In the genomic region with DNA sequence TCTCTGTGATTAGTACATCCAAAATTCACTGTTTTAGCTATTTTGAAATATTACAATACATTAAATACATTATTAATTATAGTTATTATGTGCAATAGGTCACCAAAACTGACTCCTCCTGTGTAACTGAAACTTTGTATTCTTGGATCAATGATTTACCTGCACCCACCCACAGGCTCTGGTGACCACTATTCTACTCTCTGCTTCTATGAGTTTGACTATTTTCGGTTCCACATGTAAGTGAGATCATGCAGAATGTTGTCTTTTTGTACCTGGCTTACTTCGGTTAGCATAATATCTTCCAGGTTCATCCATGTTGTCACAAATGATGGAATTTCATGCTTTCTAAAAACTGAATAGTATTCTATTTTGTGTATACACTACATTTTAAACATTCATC, we compare ENCODE assay signal across 15 cellular contexts. TPM values are rescaled to one million over a fixed set of nuclear protein-coding genes. Genes with fewer than 3 reads are reported as not detected.
A peak's percentile ranks its signal among the peaks of the same experiment; 100 is the strongest.
DNase-seq lines count a peak whose midpoint lies in the region; ATAC-seq and TF ChIP-seq lines count a peak whose summit lies in the region.
"Had no signal": no experiment of that assay in that cellular context is flagged by ENCODE, and none has a peak within 500 bp of the region (broad histone marks: within the 10 kb centered on the region; RNA-seq: fewer than 3 reads in every experiment).

No MANE protein-coding gene starts in this region.

- no peaks in the 10 kb centered on the region for H3K9me3 Mint-ChIP-seq in stimulated activated effector memory CD8-positive, alpha-beta T cell treated with anti-CD3 and anti-CD28 coated beads, Interleukin-12 subunit alpha, Interleukin-12 subunit beta, amount 100 ng/mL, for 72 hours
- H3K9me3 Mint-ChIP-seq: activated T-cell treated with anti-CD3 and anti-CD28 coated beads, Interleukin-2, amount 50 U/mL, for 24 hours had no signal

- no peak for TF ChIP-seq CTCF in gastroesophageal sphincter (IDR thresholded peaks at IDR 0.05)

- DNase-seq in NOMO-1 treated with dmso at 0.1 percent for 144 hours (lab: John Stamatoyannopoulos, UW; ENCODE audit: unreplicated experiment) (no peak), EL (no peak)
- no peak for DNase-seq in stimulated activated effector memory CD8-positive, alpha-beta T cell treated with anti-CD3 and anti-CD28 coated beads, Interleukin-12 subunit alpha, Interleukin-12 subunit beta, amount 100 ng/mL, for 72 hours (ENCODE audit: low spot score in 2 of 2)
- DNase-seq: activated T-cell treated with anti-CD3 and anti-CD28 coated beads, Interleukin-2, amount 50 U/mL, for 24 hours; anterior cingulate cortex; GM23248; NCI-H1694; pancreas had no signal

- no peak for TF ChIP-seq EP300 in gastroesophageal sphincter (IDR thresholded peaks at IDR 0.05)

- no peaks in the 10 kb centered on the region for H3K36me3 ChIP-seq in gastroesophageal sphincter
- H3K36me3 ChIP-seq: BLaER1, pancreas had no signal

- H3K4me3 Mint-ChIP-seq in stimulated activated effector memory CD8-positive, alpha-beta T cell treated with anti-CD3 and anti-CD28 coated beads, Interleukin-12 subunit alpha, Interleukin-12 subunit beta, amount 100 ng/mL, for 72 hours, result no peak overlapping the region
- H3K4me3 Mint-ChIP-seq: activated T-cell treated with anti-CD3 and anti-CD28 coated beads, Interleukin-2, amount 50 U/mL, for 24 hours had no signal

- H3K27me3 ChIP-seq in gastroesophageal sphincter, result no peaks in the 10 kb centered on the region
- H3K27me3 ChIP-seq: BLaER1, pancreas had no signal

- H3K36me3 Mint-ChIP-seq in stimulated activated effector memory CD8-positive, alpha-beta T cell treated with anti-CD3 and anti-CD28 coated beads, Interleukin-12 subunit alpha, Interleukin-12 subunit beta, amount 100 ng/mL, for 72 hours, result no peaks in the 10 kb centered on the region

- no peaks in the 10 kb centered on the region for H3K4me1 ChIP-seq in gastroesophageal sphincter
- H3K4me1 ChIP-seq: BLaER1 had no signal

- no peak for TF ChIP-seq POLR2A in gastroesophageal sphincter (IDR thresholded peaks at IDR 0.05)

- no peak overlapping the region for H3K4me3 ChIP-seq in gastroesophageal sphincter
- H3K4me3 ChIP-seq: BLaER1, GM23248, pancreas had no signal

- ATAC-seq in GM18907 (IDR thresholded peaks at IDR 0.05; ENCODE audit: unreplicated experiment) (peak; percentile 98), GM21526 (IDR thresholded peaks at IDR 0.05; ENCODE audit: low FRiP score, unreplicated experiment) (peak; percentile 90), HG02973 (IDR thresholded peaks at IDR 0.05; ENCODE audit: unreplicated experiment) (peak; percentile 99), HG03558 (IDR thresholded peaks at IDR 0.05; ENCODE audit: extremely low read depth, unreplicated experiment) (peak; percentile 95), gastroesophageal sphincter (no peak)
- no peak for ATAC-seq in stimulated activated effector memory CD8-positive, alpha-beta T cell treated with anti-CD3 and anti-CD28 coated beads, Interleukin-12 subunit alpha, Interleukin-12 subunit beta, amount 100 ng/mL, for 72 hours
- ATAC-seq: pancreas had no signal

- peaks cover 0 to 5% (median 0%) of the 10 kb centered on the region in 3 donors for H3K9me3 ChIP-seq in gastroesophageal sphincter
- H3K9me3 ChIP-seq: pancreas had no signal

- H3K27ac ChIP-seq in gastroesophageal sphincter, result no peak overlapping the region
- H3K27ac ChIP-seq: BLaER1, GM23248, pancreas had no signal

- H3K4me1 Mint-ChIP-seq in stimulated activated effector memory CD8-positive, alpha-beta T cell treated with anti-CD3 and anti-CD28 coated beads, Interleukin-12 subunit alpha, Interleukin-12 subunit beta, amount 100 ng/mL, for 72 hours, result no peaks in the 10 kb centered on the region

- 87 to 100% methylated on average over 2 of the region's 2 CpGs for WGBS in gastroesophageal sphincter (ENCODE audit: low coverage in 1 of 2), 2 donors

- no peak overlapping the region for H3K27ac Mint-ChIP-seq in stimulated activated effector memory CD8-positive, alpha-beta T cell treated with anti-CD3 and anti-CD28 coated beads, Interleukin-12 subunit alpha, Interleukin-12 subunit beta, amount 100 ng/mL, for 72 hours
- H3K27ac Mint-ChIP-seq: activated T-cell treated with anti-CD3 and anti-CD28 coated beads, Interleukin-2, amount 50 U/mL, for 24 hours had no signal

RNA-seq across cellular contexts. Expression of gene SLC2A2, which starts 43.8 kb away (rescaled TPM):
- total RNA-seq in gastroesophageal sphincter, result not detected
- total RNA-seq: dermis microvascular lymphatic vessel endothelial cell, GM23248 had no signal

Comparison
In these comparisons a context has a peak if more than half of its experiments do, and no peak if none do; other contexts are left out.
1. ATAC-seq: peak in GM18907 (single experiment), GM21526 (single experiment), HG02973 (single experiment) and HG03558 (single experiment); none in gastroesophageal sphincter (single experiment) and stimulated activated effector memory CD8-positive, alpha-beta T cell treated with anti-CD3 and anti-CD28 coated beads, Interleukin-12 subunit alpha, Interleukin-12 subunit beta, amount 100 ng/mL, for 72 hours (single experiment).